ENCODE assay signal across 17 cellular contexts in genomic region chr6:37200085-37200484, GRCh38. TPM values are rescaled to one million over a fixed set of nuclear protein-coding genes. Genes with fewer than 3 reads are reported as not detected.
DNase-seq lines count a peak whose midpoint lies in the region; ATAC-seq, FAIRE-seq and TF ChIP-seq lines count a peak whose summit lies in the region.
"Had no signal": no experiment of that assay in that cellular context is flagged by ENCODE, and none has a peak within 500 bp of the region (broad histone marks: within the 10 kb centered on the region; RNA-seq: fewer than 3 reads in every experiment).

No MANE protein-coding gene starts in this region.

- peaks cover 2% of the 10 kb centered on the region for H3K36me3 Mint-ChIP-seq in activated CD8-positive, alpha-beta T cell treated with anti-CD3 and anti-CD28 coated beads, Interleukin-2, amount 10 ng/mL, durations not matched to agents 7 days and 5 days (ENCODE audit: low read depth)
- no peaks in the 10 kb centered on the region for H3K36me3 Mint-ChIP-seq in activated CD8-positive, alpha-beta T cell treated with anti-CD3 and anti-CD28 coated beads for 36 hours (ENCODE audit: low read depth)
- no peaks in the 10 kb centered on the region for H3K36me3 Mint-ChIP-seq in natural killer cell treated with Interleukin-12 subunit alpha and Interleukin-12 subunit beta and Interleukin-15 and Interleukin-18, amount 100 ng/mL, for 72 hours
- no peaks in the 10 kb centered on the region for H3K36me3 Mint-ChIP-seq in natural killer cell
- H3K36me3 Mint-ChIP-seq: CD4-positive, alpha-beta memory T cell had no signal

- no peak overlapping the region for H2AFZ ChIP-seq in K562 (ENCODE audit: low read depth, low read length)
- H2AFZ ChIP-seq: GM23248 had no signal

- DNase-seq in activated CD8-positive, alpha-beta T cell treated with anti-CD3 and anti-CD28 coated beads, Interleukin-2, amount 10 ng/mL, durations not matched to agents 7 days and 5 days, result no peak
- DNase-seq in activated CD8-positive, alpha-beta T cell treated with anti-CD3 and anti-CD28 coated beads for 36 hours, result no peak
- DNase-seq in natural killer cell treated with Interleukin-12 subunit alpha and Interleukin-12 subunit beta and Interleukin-15 and Interleukin-18, amount 100 ng/mL, for 72 hours (ENCODE audit: low spot score), result no peak
- no peak for DNase-seq in natural killer cell
- no peak for DNase-seq in K562 (ENCODE audit: extremely low read depth in 1 of 4, low spot score in 3 of 4)
- DNase-seq in sigmoid colon, result peak; percentile 22
- DNase-seq in GM12891 (ENCODE audit: insufficient read length, low spot score), result no peak
- DNase-seq: BE2C; CD4-positive, alpha-beta memory T cell; DMS153; GM23248; H7 had no signal

- peak overlapping the region; percentile 3 for H3K27ac Mint-ChIP-seq in activated CD8-positive, alpha-beta T cell treated with anti-CD3 and anti-CD28 coated beads, Interleukin-2, amount 10 ng/mL, durations not matched to agents 7 days and 5 days
- no peak overlapping the region for H3K27ac Mint-ChIP-seq in activated CD8-positive, alpha-beta T cell treated with anti-CD3 and anti-CD28 coated beads for 36 hours
- H3K27ac Mint-ChIP-seq in natural killer cell treated with Interleukin-12 subunit alpha and Interleukin-12 subunit beta and Interleukin-15 and Interleukin-18, amount 100 ng/mL, for 72 hours, result peak overlapping the region; percentile 27 to 84
- no peak overlapping the region for H3K27ac Mint-ChIP-seq in natural killer cell

- H3K27me3 ChIP-seq in K562 (ENCODE audit: control insufficient read depth in 2 of 2, insufficient read depth in 2 of 2, low read length in 2 of 2) (no peaks in the 10 kb centered on the region), sigmoid colon (no peaks in the 10 kb centered on the region)
- H3K27me3 ChIP-seq: BE2C had no signal

- BruUV-seq in K562 (replicated peaks; lab: Mats Ljungman, UMichigan), result no TSS peak

- H3K4me1 Mint-ChIP-seq in activated CD8-positive, alpha-beta T cell treated with anti-CD3 and anti-CD28 coated beads, Interleukin-2, amount 10 ng/mL, durations not matched to agents 7 days and 5 days (ENCODE audit: low read depth), result peaks cover 46% of the 10 kb centered on the region
- H3K4me1 Mint-ChIP-seq in activated CD8-positive, alpha-beta T cell treated with anti-CD3 and anti-CD28 coated beads for 36 hours (ENCODE audit: low read depth), result peaks cover 33% of the 10 kb centered on the region
- H3K4me1 Mint-ChIP-seq in natural killer cell treated with Interleukin-12 subunit alpha and Interleukin-12 subunit beta and Interleukin-15 and Interleukin-18, amount 100 ng/mL, for 72 hours (ENCODE audit: low read depth in 2 of 2), result peaks cover 38 to 43% of the 10 kb centered on the region in 2 donors
- H3K4me1 Mint-ChIP-seq in natural killer cell, result peaks cover 36 to 40% of the 10 kb centered on the region in 2 donors

- H3K9me1 ChIP-seq in K562 (ENCODE audit: control insufficient read depth, insufficient read depth, low read length), result no peaks in the 10 kb centered on the region

- TF ChIP-seq POLR2A in K562 (conservative IDR thresholded peaks at IDR 0.05), result no peak
- no peak for TF ChIP-seq POLR2A in sigmoid colon (IDR thresholded peaks at IDR 0.05)
- no peak for TF ChIP-seq POLR2A in GM12891 (IDR thresholded peaks at IDR 0.05; ENCODE audit: low read depth, low read length)

- WGBS in K562 (ENCODE audit: insufficient coverage, low coverage, missing lambda C conversion rate), result 90% methylated on average over 5 of the region's 5 CpGs
- WGBS in sigmoid colon, 2 donors, result 72 to 84% methylated on average over 5 of the region's 5 CpGs

- H3K9me3 ChIP-seq in K562 (replicated peaks; ENCODE audit: control insufficient read depth, insufficient read depth, low read depth, low read length), result no peaks in the 10 kb centered on the region
- no peaks in the 10 kb centered on the region for H3K9me3 ChIP-seq in sigmoid colon
- H3K9me3 ChIP-seq: A549, BE2C had no signal

- H3K4me1 ChIP-seq in K562 (replicated peaks in 1 of 2; ENCODE audit: control insufficient read depth in 2 of 2, insufficient read depth in 2 of 2, low read length in 2 of 2), result peaks cover 31 to 36% of the 10 kb centered on the region in 2 experiments
- no peaks in the 10 kb centered on the region for H3K4me1 ChIP-seq in sigmoid colon
- H3K4me1 ChIP-seq: BE2C had no signal

- H3K4me2 ChIP-seq in K562 (ENCODE audit: insufficient read depth, low read length), result no peak overlapping the region
- H3K4me2 ChIP-seq: A549 had no signal

- no peak overlapping the region for H3K9ac ChIP-seq in K562 (ENCODE audit: insufficient read depth in 1 of 2, low read depth in 2 of 2, low read length in 2 of 2)
- H3K9ac ChIP-seq: GM23248 had no signal

- in situ Hi-C loops in K562 (cut with MboI), result loop anchor here (10.0 kb wide), 1 partner anchor 145 kb away; no protein-coding TSS in a partner anchor

- H3K4me3 Mint-ChIP-seq in activated CD8-positive, alpha-beta T cell treated with anti-CD3 and anti-CD28 coated beads, Interleukin-2, amount 10 ng/mL, durations not matched to agents 7 days and 5 days, result no peak overlapping the region
- no peak overlapping the region for H3K4me3 Mint-ChIP-seq in activated CD8-positive, alpha-beta T cell treated with anti-CD3 and anti-CD28 coated beads for 36 hours
- no peak overlapping the region for H3K4me3 Mint-ChIP-seq in natural killer cell treated with Interleukin-12 subunit alpha and Interleukin-12 subunit beta and Interleukin-15 and Interleukin-18, amount 100 ng/mL, for 72 hours
- H3K4me3 Mint-ChIP-seq in natural killer cell, result no peak overlapping the region
- H3K4me3 Mint-ChIP-seq: CD4-positive, alpha-beta memory T cell had no signal

- TF ChIP-seq RAD21 in K562 (CRISPR knock-in tag; conservative IDR thresholded peaks at IDR 0.05 in 1 of 2, IDR thresholded peaks at IDR 0.05 in 1 of 2), result no peak

- no peaks in the 10 kb centered on the region for H3K9me3 Mint-ChIP-seq in activated CD8-positive, alpha-beta T cell treated with anti-CD3 and anti-CD28 coated beads, Interleukin-2, amount 10 ng/mL, durations not matched to agents 7 days and 5 days (ENCODE audit: insufficient read depth)
- H3K9me3 Mint-ChIP-seq in activated CD8-positive, alpha-beta T cell treated with anti-CD3 and anti-CD28 coated beads for 36 hours, result no peaks in the 10 kb centered on the region
- no peaks in the 10 kb centered on the region for H3K9me3 Mint-ChIP-seq in natural killer cell treated with Interleukin-12 subunit alpha and Interleukin-12 subunit beta and Interleukin-15 and Interleukin-18, amount 100 ng/mL, for 72 hours
- no peaks in the 10 kb centered on the region for H3K9me3 Mint-ChIP-seq in natural killer cell
- H3K9me3 Mint-ChIP-seq: CD4-positive, alpha-beta memory T cell had no signal

- ATAC-seq in activated CD8-positive, alpha-beta T cell treated with anti-CD3 and anti-CD28 coated beads, Interleukin-2, amount 10 ng/mL, durations not matched to agents 7 days and 5 days, result no peak
- ATAC-seq in activated CD8-positive, alpha-beta T cell treated with anti-CD3 and anti-CD28 coated beads for 36 hours, result no peak
- no peak for ATAC-seq in natural killer cell treated with Interleukin-12 subunit alpha and Interleukin-12 subunit beta and Interleukin-15 and Interleukin-18, amount 100 ng/mL, for 72 hours
- no peak for ATAC-seq in natural killer cell
- no peak for ATAC-seq in K562
- no peak for ATAC-seq in GM21367 (IDR thresholded peaks at IDR 0.05; ENCODE audit: unreplicated experiment)
- ATAC-seq: A549 had no signal

- POLR2A ChIA-PET in activated CD8-positive, alpha-beta T cell treated with anti-CD3 and anti-CD28 coated beads, Interleukin-2, amount 10 ng/mL, durations not matched to agents 7 days and 5 days (lab: Charles Lee), result interaction anchor here (0.8 to 15.8 kb wide), 3 partner anchors 27 to 149 kb away, joined by 3 to 351 read pairs (median 4); partner anchors contain the start of gene PIM1
- POLR2A ChIA-PET in activated CD8-positive, alpha-beta T cell treated with anti-CD3 and anti-CD28 coated beads for 36 hours (lab: Charles Lee), result interaction anchor here (0.9 to 11.8 kb wide), 4 partner anchors 7 to 25 kb away, joined by 3 to 222 read pairs (median 10); partner anchors contain the start of gene PIM1
- POLR2A ChIA-PET in K562 (lab: Yijun Ruan, JAX), result interaction anchor here (0.9 to 1.6 kb wide), 5 partner anchors 9 to 23 kb away, joined by 3 to 5 read pairs (median 4); no protein-coding TSS in a partner anchor

- TF ChIP-seq CTCF in activated CD8-positive, alpha-beta T cell treated with anti-CD3 and anti-CD28 coated beads for 36 hours (IDR thresholded peaks at IDR 0.05), result no peak
- no peak for TF ChIP-seq CTCF in natural killer cell (IDR thresholded peaks at IDR 0.05)
- no peak for TF ChIP-seq CTCF in K562 (IDR thresholded peaks at IDR 0.05 in 2 of 3, conservative IDR thresholded peaks at IDR 0.05 in 1 of 3; ENCODE audit: insufficient read depth in 2 of 3, low read depth in 1 of 3, low read length in 3 of 3)
- no peak for TF ChIP-seq CTCF in sigmoid colon (IDR thresholded peaks at IDR 0.05)

- intact Hi-C loops in activated CD8-positive, alpha-beta T cell treated with anti-CD3 and anti-CD28 coated beads for 36 hours (cut with micrococcal nuclease), result loop anchor here (10.0 kb wide), 1 partner anchor 315 kb away; the partner anchor contains the start of gene C6orf89
- intact Hi-C loops in natural killer cell (cut with micrococcal nuclease) (no loop called here), K562 (cut with micrococcal nuclease) (no loop called here), sigmoid colon (cut with DNase I) (no loop called here)

- no peaks in the 10 kb centered on the region for H3K27me3 Mint-ChIP-seq in activated CD8-positive, alpha-beta T cell treated with anti-CD3 and anti-CD28 coated beads, Interleukin-2, amount 10 ng/mL, durations not matched to agents 7 days and 5 days (ENCODE audit: low read depth)
- no peaks in the 10 kb centered on the region for H3K27me3 Mint-ChIP-seq in activated CD8-positive, alpha-beta T cell treated with anti-CD3 and anti-CD28 coated beads for 36 hours
- H3K27me3 Mint-ChIP-seq in natural killer cell treated with Interleukin-12 subunit alpha and Interleukin-12 subunit beta and Interleukin-15 and Interleukin-18, amount 100 ng/mL, for 72 hours, result no peaks in the 10 kb centered on the region
- no peaks in the 10 kb centered on the region for H3K27me3 Mint-ChIP-seq in natural killer cell (ENCODE audit: low read depth in 2 of 2)
- H3K27me3 Mint-ChIP-seq: CD4-positive, alpha-beta memory T cell had no signal

- H3K36me3 ChIP-seq in K562 (ENCODE audit: control insufficient read depth, insufficient read depth, low read length) (no peaks in the 10 kb centered on the region; the same call in 2 of the 3 replicates), sigmoid colon (no peaks in the 10 kb centered on the region)
- H3K36me3 ChIP-seq: BE2C had no signal

- CTCF ChIA-PET in activated CD8-positive, alpha-beta T cell treated with anti-CD3 and anti-CD28 coated beads, Interleukin-2, amount 10 ng/mL, durations not matched to agents 7 days and 5 days (lab: Charles Lee), result interaction anchor here (0.9 to 22.1 kb wide), 7 partner anchors 8 to 178 kb away, joined by 3 to 769 read pairs (median 4); no protein-coding TSS in a partner anchor
- CTCF ChIA-PET in activated CD8-positive, alpha-beta T cell treated with anti-CD3 and anti-CD28 coated beads for 36 hours (lab: Charles Lee), result interaction anchor here (1.2 to 3.0 kb wide), 7 partner anchors 10 to 182 kb away, joined by 4 to 11 read pairs (median 7); no protein-coding TSS in a partner anchor
- CTCF ChIA-PET in K562 (lab: Yijun Ruan, JAX; ENCODE audit: low intra/inter-chr PET ratio), result no interaction called here

- no peak for FAIRE-seq in K562 (lab: Jason Lieb, UNC)
- no peak for FAIRE-seq in GM12891 (lab: Jason Lieb, UNC)
- FAIRE-seq: A549, GM18507 had no signal

- H3K4me3 ChIP-seq in K562 (no peak overlapping the region), sigmoid colon (no peak overlapping the region)
- H3K4me3 ChIP-seq: A549, GM23248 had no signal

- H3K27ac ChIP-seq in K562 (ENCODE audit: extremely low read depth, low read depth, low read length) (no peak overlapping the region), sigmoid colon (no peak overlapping the region)
- H3K27ac ChIP-seq: A549, C4-2B, GM23248, HL-60 had no signal

- no peaks in the 10 kb centered on the region for H4K20me1 ChIP-seq in K562 (replicated peaks; ENCODE audit: control insufficient read depth, insufficient read depth, low read length)

- TF ChIP-seq EP300 in K562 (IDR thresholded peaks at IDR 0.05; ENCODE audit: low read length) (no peak), sigmoid colon (IDR thresholded peaks at IDR 0.05) (no peak)

- peaks cover 2% of the 10 kb centered on the region; the same call in 1 of the 3 replicates for H3K79me2 ChIP-seq in K562 (ENCODE audit: control insufficient read depth, insufficient read depth, low read length)

RNA-seq across cellular contexts. Expression of gene PIM1, which starts 30.1 kb away (rescaled TPM):
- total RNA-seq in activated CD8-positive, alpha-beta T cell treated with anti-CD3 and anti-CD28 coated beads, Interleukin-2, amount 10 ng/mL, durations not matched to agents 7 days and 5 days, result 100 to 1,000 TPM; 432 to 449 TPM
- 100 to 1,000 TPM; 293 to 305 TPM for total RNA-seq in activated CD8-positive, alpha-beta T cell treated with anti-CD3 and anti-CD28 coated beads for 36 hours
- total RNA-seq in natural killer cell treated with Interleukin-12 subunit alpha and Interleukin-12 subunit beta and Interleukin-15 and Interleukin-18, amount 100 ng/mL, for 72 hours, result 100 to 1,000 TPM; 511 to 723 TPM
- total RNA-seq in natural killer cell (100 to 1,000 TPM; 188 to 242 (median 215) TPM), K562 (2014; rRNA removed) (169 and 190 TPM in 2 replicates), K562 (2014; rRNA removed; fragmentation: Illumina TruSeq; extraction: Trizol) (175 and 193 TPM in 2 replicates), K562 (2015; rRNA removed; fragmentation: Illumina TruSeq; extraction: Trizol) (211 and 212 TPM in 2 replicates), K562 (2021) (358 and 364 TPM in 2 replicates), sigmoid colon (100 to 1,000 TPM in 1 of 4 donors, 10 to 100 TPM in 3; 17.1 to 103 (median 30.5) TPM)
- total RNA-seq in K562 (2011; cell fraction: chromatin; rRNA removed; ENCODE audit: low replicate concordance), result 217 and 312 TPM in 2 replicates
- total RNA-seq in K562 (2011; cell fraction: nucleolus; rRNA removed), result 221 and 239 TPM in 2 replicates
- 299 and 384 TPM in 2 replicates for total RNA-seq in K562 (2011; cell fraction: nucleoplasm; rRNA removed)
- polyA plus RNA-seq in K562 (2011; rRNA removed) (296 and 429 TPM in 2 replicates), K562 (2014; fragmentation: Illumina TruSeq; extraction: Trizol) (574 and 789 TPM in 2 replicates), K562 (2014; fragmentation: Nextera tagmentation; extraction: Ambion mirVana) (10 to 100 TPM; 19.0 to 62.4 TPM), K562 (2014; rRNA removed) (235 and 249 TPM in 2 replicates), sigmoid colon (10 to 100 TPM; 29.4 to 43.2 (median 40.2) TPM)
- 314 and 336 TPM in 2 replicates for polyA plus RNA-seq in K562 (2011; cell fraction: cytosol; rRNA removed)
- polyA plus RNA-seq in K562 (2011; cell fraction: nucleus; rRNA removed), result 653 and 742 TPM in 2 replicates
- 412 and 745 TPM in 2 replicates for polyA plus RNA-seq in K562 (2012)
- polyA minus RNA-seq in K562 (2011; rRNA and poly(A)+ RNA removed), result 158 and 187 TPM in 2 replicates
- polyA minus RNA-seq in K562 (2011; cell fraction: cytosol; rRNA and poly(A)+ RNA removed), result 162 and 207 TPM in 2 replicates
- 177 and 202 TPM in 2 replicates for polyA minus RNA-seq in K562 (2011; cell fraction: nucleus; rRNA and poly(A)+ RNA removed)
- polyA plus RNA-seq in GM12891 (2012; ENCODE audit: low read depth, missing spikeins), result 8.5 TPM

RNA-seq across cellular contexts. Expression of gene TBC1D22B, which starts 57.5 kb away (rescaled TPM):
- total RNA-seq in activated CD8-positive, alpha-beta T cell treated with anti-CD3 and anti-CD28 coated beads, Interleukin-2, amount 10 ng/mL, durations not matched to agents 7 days and 5 days, result 10 to 100 TPM; 15.4 TPM
- total RNA-seq in activated CD8-positive, alpha-beta T cell treated with anti-CD3 and anti-CD28 coated beads for 36 hours, result 10 to 100 TPM; 12.1 to 12.3 TPM
- total RNA-seq in natural killer cell treated with Interleukin-12 subunit alpha and Interleukin-12 subunit beta and Interleukin-15 and Interleukin-18, amount 100 ng/mL, for 72 hours, result 10 to 100 TPM; 27.3 to 37.8 TPM
- total RNA-seq in natural killer cell (10 to 100 TPM in 2 of 3 donors, 1 to 10 TPM in 1; 8.0 to 12.1 (median 12.0) TPM), K562 (2014; rRNA removed) (10.9 and 13.0 TPM in 2 replicates), K562 (2014; rRNA removed; fragmentation: Illumina TruSeq; extraction: Trizol) (13.5 and 13.9 TPM in 2 replicates), K562 (2015; rRNA removed; fragmentation: Illumina TruSeq; extraction: Trizol) (12.3 and 13.1 TPM in 2 replicates), K562 (2021) (16.1 and 17.2 TPM in 2 replicates), sigmoid colon (1 to 10 TPM; 6.1 to 7.2 (median 6.3) TPM)
- 32.9 and 35.9 TPM in 2 replicates for total RNA-seq in K562 (2011; cell fraction: chromatin; rRNA removed; ENCODE audit: low replicate concordance)
- 16.1 and 18.0 TPM in 2 replicates for total RNA-seq in K562 (2011; cell fraction: nucleolus; rRNA removed)
- 22.4 and 25.4 TPM in 2 replicates for total RNA-seq in K562 (2011; cell fraction: nucleoplasm; rRNA removed)
- polyA plus RNA-seq in K562 (2011; rRNA removed) (14.0 and 15.3 TPM in 2 replicates), K562 (2014; fragmentation: Illumina TruSeq; extraction: Trizol) (21.7 and 24.2 TPM in 2 replicates), K562 (2014; fragmentation: Nextera tagmentation; extraction: Ambion mirVana) (1 to 10 TPM; 4.8 to 6.4 TPM), K562 (2014; rRNA removed) (14.0 and 14.5 TPM in 2 replicates), sigmoid colon (10 to 100 TPM in 1 of 3 donors, 1 to 10 TPM in 2; 8.6 to 10.8 (median 9.5) TPM)
- polyA plus RNA-seq in K562 (2011; cell fraction: cytosol; rRNA removed), result 11.5 and 14.7 TPM in 2 replicates
- polyA plus RNA-seq in K562 (2011; cell fraction: nucleus; rRNA removed), result 22.4 and 24.0 TPM in 2 replicates
- 12.9 and 19.1 TPM in 2 replicates for polyA plus RNA-seq in K562 (2012)
- polyA minus RNA-seq in K562 (2011; rRNA and poly(A)+ RNA removed), result 10.0 and 11.0 TPM in 2 replicates
- 6.8 and 8.6 TPM in 2 replicates for polyA minus RNA-seq in K562 (2011; cell fraction: cytosol; rRNA and poly(A)+ RNA removed)
- polyA minus RNA-seq in K562 (2011; cell fraction: nucleus; rRNA and poly(A)+ RNA removed), result 11.8 and 14.1 TPM in 2 replicates
- 9.2 TPM for polyA plus RNA-seq in GM12891 (2012; ENCODE audit: low read depth, missing spikeins)

RNA-seq across cellular contexts. Expression of gene TMEM217, which starts 57.9 kb away (rescaled TPM):
- 1 to 10 TPM; 3.1 to 3.2 TPM for total RNA-seq in activated CD8-positive, alpha-beta T cell treated with anti-CD3 and anti-CD28 coated beads, Interleukin-2, amount 10 ng/mL, durations not matched to agents 7 days and 5 days
- total RNA-seq in activated CD8-positive, alpha-beta T cell treated with anti-CD3 and anti-CD28 coated beads for 36 hours, result 1 to 10 TPM; 4.0 to 5.7 TPM
- 10 to 100 TPM; 23.5 to 23.7 TPM for total RNA-seq in natural killer cell treated with Interleukin-12 subunit alpha and Interleukin-12 subunit beta and Interleukin-15 and Interleukin-18, amount 100 ng/mL, for 72 hours
- total RNA-seq in natural killer cell (1 to 10 TPM in 1 of 3 donors, under 1 TPM in 2; 0.75 to 2.1 (median 0.75) TPM), K562 (2014; rRNA removed) (1.3 and 1.5 TPM in 2 replicates), K562 (2014; rRNA removed; fragmentation: Illumina TruSeq; extraction: Trizol) (1.6 and 2.4 TPM in 2 replicates), K562 (2015; rRNA removed; fragmentation: Illumina TruSeq; extraction: Trizol) (3.3 and 4.0 TPM in 2 replicates), K562 (2021) (1.9 and 2.0 TPM in 2 replicates), sigmoid colon (1 to 10 TPM in 2 of 4 donors, under 1 TPM in 1, not detected in 1; 0.55 to 5.3 (median 1.1) TPM)
- total RNA-seq in K562 (2011; cell fraction: chromatin; rRNA removed; ENCODE audit: low replicate concordance), result 9.2 and 9.3 TPM in 2 replicates
- total RNA-seq in K562 (2011; cell fraction: nucleolus; rRNA removed), result 6.8 and 8.0 TPM in 2 replicates
- total RNA-seq in K562 (2011; cell fraction: nucleoplasm; rRNA removed), result 6.2 and 9.8 TPM in 2 replicates
- polyA plus RNA-seq in K562 (2011; rRNA removed) (5.0 and 8.0 TPM in 2 replicates), K562 (2014; fragmentation: Illumina TruSeq; extraction: Trizol) (1.9 and 2.3 TPM in 2 replicates), K562 (2014; fragmentation: Nextera tagmentation; extraction: Ambion mirVana) (1 to 10 TPM; 1.8 to 1.9 TPM), K562 (2014; rRNA removed) (2.8 and 3.5 TPM in 2 replicates), sigmoid colon (under 1 TPM; 0.60 to 0.90 (median 0.69) TPM)
- polyA plus RNA-seq in K562 (2011; cell fraction: cytosol; rRNA removed), result 3.3 and 5.8 TPM in 2 replicates
- polyA plus RNA-seq in K562 (2011; cell fraction: nucleus; rRNA removed), result 3.6 and 5.0 TPM in 2 replicates
- polyA plus RNA-seq in K562 (2012), result 3.2 and 3.5 TPM in 2 replicates
- polyA minus RNA-seq in K562 (2011; rRNA and poly(A)+ RNA removed), result 3.4 and 4.8 TPM in 2 replicates
- polyA minus RNA-seq in K562 (2011; cell fraction: cytosol; rRNA and poly(A)+ RNA removed), result 1.5 and 3.3 TPM in 2 replicates
- polyA minus RNA-seq in K562 (2011; cell fraction: nucleus; rRNA and poly(A)+ RNA removed), result 2.0 and 2.4 TPM in 2 replicates
- 1.5 TPM for polyA plus RNA-seq in GM12891 (2012; ENCODE audit: low read depth, missing spikeins)

Comparison
In these comparisons a context has a peak if more than half of its experiments do, and no peak if none do; other contexts are left out.
1. H3K27ac Mint-ChIP-seq: peak in activated CD8-positive, alpha-beta T cell treated with anti-CD3 and anti-CD28 coated beads, Interleukin-2, amount 10 ng/mL, durations not matched to agents 7 days and 5 days (single experiment) and natural killer cell treated with Interleukin-12 subunit alpha and Interleukin-12 subunit beta and Interleukin-15 and Interleukin-18, amount 100 ng/mL, for 72 hours (2 of 2); none in activated CD8-positive, alpha-beta T cell treated with anti-CD3 and anti-CD28 coated beads for 36 hours (single experiment) and natural killer cell (0 of 2).